Comparison of ENCODE assay signal across 8 cellular contexts in the genomic region with DNA sequence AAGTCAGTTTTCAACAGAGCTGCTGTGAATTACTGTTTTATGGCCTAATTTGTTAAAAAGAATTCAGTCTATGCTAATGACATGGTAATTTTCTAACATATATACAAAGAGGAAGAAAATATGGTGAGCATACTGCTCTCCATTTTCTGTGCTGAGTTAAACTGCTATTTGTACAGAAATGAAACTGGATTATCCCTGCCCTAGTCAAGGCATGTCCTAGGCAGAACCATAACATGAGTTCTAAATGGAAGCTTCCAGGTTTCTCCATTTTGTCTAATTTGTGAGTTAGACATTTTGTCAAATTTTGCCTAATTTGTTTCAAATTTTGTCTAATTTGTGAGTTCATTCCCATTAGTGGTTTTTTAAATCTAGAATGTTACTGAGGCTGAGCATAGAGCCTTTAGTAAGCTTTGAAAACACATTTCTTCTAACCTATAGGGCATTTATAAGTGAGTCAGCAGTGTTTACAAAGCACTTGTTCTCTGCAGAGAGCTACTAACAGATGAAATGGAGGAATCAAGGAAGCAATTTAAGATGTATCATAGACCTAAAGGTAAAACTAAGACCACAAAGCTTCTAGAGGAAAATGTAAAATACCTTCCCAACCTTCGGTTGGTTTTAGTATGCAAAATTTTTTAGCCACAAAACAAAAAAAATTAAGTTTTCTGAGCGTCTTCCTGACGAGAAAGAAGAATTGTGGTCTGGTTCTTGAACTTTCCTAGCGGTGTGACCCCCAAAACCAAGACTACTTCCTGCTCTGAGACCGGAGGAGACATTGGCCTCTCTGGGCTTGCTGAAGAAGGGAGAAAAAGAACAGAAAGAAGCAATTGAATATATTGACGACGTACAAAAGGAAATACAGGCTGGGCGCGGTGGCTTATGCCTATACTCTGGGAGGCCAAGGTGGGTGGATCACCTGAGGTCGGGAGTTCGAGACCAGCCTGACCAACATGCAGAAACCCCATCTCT. TPM values are rescaled to one million over a fixed set of nuclear protein-coding genes. Genes with fewer than 3 reads are reported as not detected.
DNase-seq lines count a peak whose midpoint lies in the region; ATAC-seq and TF ChIP-seq lines count a peak whose summit lies in the region.

No MANE protein-coding gene starts in this region.

- no peak for DNase-seq in activated CD4-positive, CD25-positive, alpha-beta regulatory T cell treated with anti-CD3 and anti-CD28 coated beads, Interleukin-2, amount 50 U/mL, for 72 hours
- peak; percentile 7 for DNase-seq in activated CD8-positive, alpha-beta memory T cell treated with anti-CD3 and anti-CD28 coated beads, Interleukin-2, amount 50 U/mL, for 24 hours (ENCODE audit: extremely low read depth)
- peak; percentile 60 for DNase-seq in stimulated activated CD8-positive, alpha-beta memory T cell treated with anti-CD3 and anti-CD28 coated beads, Interleukin-4, amount 100 ng/mL, for 48 hours
- DNase-seq in NCI-H2107 (lab: John Stamatoyannopoulos, UW) (no peak), upper lobe of right lung (no peak), GM13976 (ENCODE audit: low spot score) (no peak)

- no peaks in the 10 kb centered on the region for H3K27me3 ChIP-seq in upper lobe of right lung

- intact Hi-C loops in upper lobe of right lung (cut with DNase I): no loop called here

- no peak overlapping the region for H3K4me3 ChIP-seq in upper lobe of right lung

- no peaks in the 10 kb centered on the region for H3K9me3 ChIP-seq in upper lobe of right lung

- ATAC-seq in activated CD4-positive, CD25-positive, alpha-beta regulatory T cell treated with anti-CD3 and anti-CD28 coated beads, Interleukin-2, amount 50 U/mL, for 24 hours: peak; percentile 32 to 46
- peak; percentile 50 for ATAC-seq in HG03045 (IDR thresholded peaks at IDR 0.05; ENCODE audit: unreplicated experiment)
- no peak for ATAC-seq in upper lobe of right lung

- H3K36me3 ChIP-seq in upper lobe of right lung: no peaks in the 10 kb centered on the region

- in situ Hi-C loops in GM13976 (cut with MboI; ENCODE audit: low sequenced_read_pairs, unreplicated experiment): no loop called here

- no peaks in the 10 kb centered on the region for H3K4me1 ChIP-seq in upper lobe of right lung

- H3K27ac ChIP-seq in upper lobe of right lung: no peak overlapping the region

- TF ChIP-seq CTCF in upper lobe of right lung (IDR thresholded peaks at IDR 0.05) (no peak), GM13976 (IDR thresholded peaks at IDR 0.05; ENCODE audit: borderline replicate concordance, control extremely low read depth, extremely low read depth, insufficient read depth, missing control alignments) (no peak)

RNA-seq across cellular contexts. Expression of a gene that starts 9.8 kb away (rescaled TPM):
- 7.2 TPM for total RNA-seq in upper lobe of right lung

RNA-seq across cellular contexts. Expression of a gene that starts 48.1 kb away (rescaled TPM):
- 0.67 TPM for total RNA-seq in upper lobe of right lung

Comparison
In these comparisons a context has a peak if more than half of its experiments do, and no peak if none do; other contexts are left out.
1. DNase-seq: peak in activated CD8-positive, alpha-beta memory T cell treated with anti-CD3 and anti-CD28 coated beads, Interleukin-2, amount 50 U/mL, for 24 hours (single experiment) and stimulated activated CD8-positive, alpha-beta memory T cell treated with anti-CD3 and anti-CD28 coated beads, Interleukin-4, amount 100 ng/mL, for 48 hours (single experiment); none in activated CD4-positive, CD25-positive, alpha-beta regulatory T cell treated with anti-CD3 and anti-CD28 coated beads, Interleukin-2, amount 50 U/mL, for 72 hours (single experiment), NCI-H2107 (single experiment), upper lobe of right lung (single experiment) and GM13976 (single experiment).